ENCODE assay signal across 23 cellular contexts in the genomic region with DNA sequence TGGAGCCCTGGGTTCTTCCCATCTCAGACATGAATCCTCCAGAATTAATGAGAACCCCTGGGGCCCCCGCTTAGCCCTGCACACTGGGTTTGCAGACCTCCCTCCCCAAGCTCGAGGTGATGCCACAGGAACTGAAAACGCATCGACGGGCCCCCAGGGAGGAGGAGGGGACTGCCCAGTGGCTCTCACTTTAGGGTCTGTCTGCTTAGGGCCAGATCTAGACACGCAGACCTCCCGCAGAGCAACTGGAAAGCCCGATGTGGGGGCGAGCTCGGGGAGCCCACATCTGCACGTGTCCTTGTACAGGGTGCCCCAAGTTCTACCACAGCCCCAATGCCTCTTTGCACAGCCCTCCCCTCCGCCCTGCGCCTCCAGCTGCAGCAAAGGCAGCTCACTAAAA.
"Had no signal": no experiment of that assay in that cellular context is flagged by ENCODE, and none has a peak within 500 bp of the region (broad histone marks: within the 10 kb centered on the region; RNA-seq: fewer than 3 reads in every experiment).

No MANE protein-coding gene starts in this region.

- H3K4me3 Mint-ChIP-seq: activated naive CD4-positive, alpha-beta T cell treated with anti-CD3 and anti-CD28 coated beads, Interleukin-2, amount 10 ng/mL, durations not matched to agents 7 days and 5 days; endodermal cell; neural crest cell had no signal

- H3K4me1 Mint-ChIP-seq: activated naive CD4-positive, alpha-beta T cell treated with anti-CD3 and anti-CD28 coated beads, Interleukin-2, amount 10 ng/mL, durations not matched to agents 7 days and 5 days had no signal

- H3K36me3 ChIP-seq: brain microvascular endothelial cell, upper lobe of left lung had no signal

- H3K9me3 ChIP-seq: psoas muscle, testis, upper lobe of left lung had no signal

- H3K27ac ChIP-seq: brain microvascular endothelial cell, dorsolateral prefrontal cortex, epithelial cell of prostate, psoas muscle, testis, upper lobe of left lung had no signal

- H3K4me1 ChIP-seq: psoas muscle had no signal

- DNase-seq: activated CD4-positive, CD25-positive, alpha-beta regulatory T cell treated with anti-CD3 and anti-CD28 coated beads, Interleukin-2, amount 50 U/mL, for 72 hours; activated CD8-positive, alpha-beta memory T cell treated with anti-CD3 and anti-CD28 coated beads for 24 hours; activated CD8-positive, alpha-beta memory T cell treated with anti-CD3 and anti-CD28 coated beads, Interleukin-2, amount 50 U/mL, for 48 hours; activated effector memory CD4-positive, alpha-beta T cell treated with Interleukin-2 at 50 U/mL for 16 hours; activated naive CD4-positive, alpha-beta T cell treated with anti-CD3 and anti-CD28 coated beads, Interleukin-2, amount 10 ng/mL, durations not matched to agents 7 days and 5 days; activated T-cell treated with anti-CD3 and anti-CD28 coated beads, Interleukin-2, amount 50 U/mL, for 48 hours; aorta; brain microvascular endothelial cell; central memory CD4-positive, alpha-beta T cell; endodermal cell; foreskin fibroblast; midbrain; psoas muscle; right cardiac atrium; small intestine; stimulated activated CD4-positive, alpha-beta T cell treated with anti-CD3 and anti-CD28 coated beads, Interleukin-4, amount 100 ng/mL, for 1 hour had no signal

- H3K27me3 ChIP-seq: brain microvascular endothelial cell, testis, upper lobe of left lung had no signal

- H3K9me3 Mint-ChIP-seq: activated naive CD4-positive, alpha-beta T cell treated with anti-CD3 and anti-CD28 coated beads, Interleukin-2, amount 10 ng/mL, durations not matched to agents 7 days and 5 days; endodermal cell; neural crest cell had no signal

- ATAC-seq: left lobe of liver, psoas muscle, right cardiac atrium had no signal

- H3K4me3 ChIP-seq: dorsolateral prefrontal cortex, lung, psoas muscle, upper lobe of left lung had no signal

- H3K27ac Mint-ChIP-seq: activated naive CD4-positive, alpha-beta T cell treated with anti-CD3 and anti-CD28 coated beads, Interleukin-2, amount 10 ng/mL, durations not matched to agents 7 days and 5 days; endodermal cell had no signal

- H3K36me3 Mint-ChIP-seq: activated naive CD4-positive, alpha-beta T cell treated with anti-CD3 and anti-CD28 coated beads, Interleukin-2, amount 10 ng/mL, durations not matched to agents 7 days and 5 days had no signal
